In the genomic region with DNA sequence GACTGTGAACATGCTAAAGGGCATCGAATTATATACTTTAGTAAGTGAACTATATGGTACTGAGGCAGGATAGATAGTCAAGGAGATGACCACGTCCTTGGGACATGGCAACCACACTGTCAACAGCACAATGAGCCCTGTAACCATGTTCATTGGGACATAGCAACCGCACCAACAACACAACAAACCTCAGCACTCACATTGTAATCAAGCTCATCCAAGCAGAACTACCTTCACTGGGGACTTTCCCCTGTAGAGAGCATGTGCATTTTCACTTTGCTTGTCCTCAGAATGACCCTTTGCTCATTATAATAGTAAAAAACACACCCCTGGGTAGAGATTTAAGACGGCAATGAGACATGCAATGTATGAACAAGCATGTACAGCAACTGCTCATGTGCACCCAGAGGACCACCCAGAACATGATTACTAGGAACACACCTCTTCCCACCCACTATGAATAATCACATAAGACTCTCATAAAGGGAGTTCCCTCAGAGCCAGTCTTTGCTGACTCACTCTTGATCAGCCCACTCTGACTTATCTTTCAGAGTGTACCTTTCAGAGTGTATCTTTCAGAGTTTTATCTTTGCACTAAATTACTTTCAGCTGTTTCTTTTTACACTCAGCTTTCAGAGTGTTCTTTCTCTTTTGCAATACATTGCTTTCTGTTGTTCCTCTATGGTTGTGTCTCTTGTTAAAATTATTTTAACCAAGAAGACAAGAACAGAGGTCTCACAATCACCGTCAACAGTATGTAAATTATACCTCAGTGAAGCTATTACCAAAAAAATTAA, we compare ENCODE assay signal across 8 cellular contexts. TPM values are rescaled to one million over a fixed set of nuclear protein-coding genes. Genes with fewer than 3 reads are reported as not detected.
DNase-seq lines count a peak whose midpoint lies in the region; FAIRE-seq and TF ChIP-seq lines count a peak whose summit lies in the region.

No MANE protein-coding gene starts in this region.

- dilution Hi-C loops in endothelial cell of umbilical vein (cut with MboI; ENCODE audit: extremely low pct_ligation_motif_present, low sequenced_read_pairs) = no loop called here

- POLR2A ChIA-PET in endothelial cell of umbilical vein (lab: Charles Lee) = no interaction called here

- CTCF ChIA-PET in endothelial cell of umbilical vein (lab: Charles Lee) = interaction anchor here (0.6 to 1.2 kb wide), 3 partner anchors 11 to 34 kb away, joined by 3 to 4 read pairs (median 3); no protein-coding TSS in a partner anchor

- no peaks in the 10 kb centered on the region for H3K9me1 ChIP-seq in endothelial cell of umbilical vein (replicated peaks; ENCODE audit: control insufficient read depth, extremely low read depth, insufficient read depth, low read length)

- H3K27me3 ChIP-seq in endothelial cell of umbilical vein (ENCODE audit: control insufficient read depth in 2 of 2, insufficient read depth in 2 of 2, low read length in 2 of 2) (peaks cover 0 to 6% of the 10 kb centered on the region in 2 experiments), neural progenitor cell (no peaks in the 10 kb centered on the region)

- H3K79me2 ChIP-seq in endothelial cell of umbilical vein (ENCODE audit: control insufficient read depth, insufficient read depth, low read length) (no peaks in the 10 kb centered on the region), neural progenitor cell (ENCODE audit: low read depth) (no peaks in the 10 kb centered on the region)

- H3K9ac ChIP-seq in endothelial cell of umbilical vein (replicated peaks; ENCODE audit: extremely low read depth, insufficient read depth, low read length) (no peak overlapping the region), neural progenitor cell (no peak overlapping the region)

- no peaks in the 10 kb centered on the region for H4K20me1 ChIP-seq in endothelial cell of umbilical vein (replicated peaks; ENCODE audit: control insufficient read depth, extremely low read depth, insufficient read depth, low read length)
- no peaks in the 10 kb centered on the region for H4K20me1 ChIP-seq in neural progenitor cell (ENCODE audit: low read depth)

- H3K9me3 ChIP-seq in endothelial cell of umbilical vein (replicated peaks; ENCODE audit: control insufficient read depth, insufficient read depth, low read length) (no peaks in the 10 kb centered on the region), neural progenitor cell (ENCODE audit: low read depth) (no peaks in the 10 kb centered on the region)

- H3K4me3 ChIP-seq in HFF-Myc (replicated peaks; ENCODE audit: low read depth, low read length) (no peak overlapping the region), endothelial cell of umbilical vein (replicated peaks in 1 of 3; ENCODE audit: insufficient read depth in 1 of 3, low read depth in 1 of 3, low read length in 3 of 3) (no peak overlapping the region), neural progenitor cell (no peak overlapping the region)

- FAIRE-seq in GM12891 (lab: Jason Lieb, UNC) (peak; percentile 99), endothelial cell of umbilical vein (lab: Jason Lieb, UNC) (peak; percentile 63)

- DNase-seq in GM12891 (ENCODE audit: insufficient read length, low spot score) = no peak
- DNase-seq in HFF-Myc (ENCODE audit: extremely low read depth, low read depth) = peak; percentile 64
- DNase-seq in MV-4-11 (lab: John Stamatoyannopoulos, UW) = peak; percentile 24
- peak; percentile 41 for DNase-seq in activated CD4-positive, alpha-beta T cell treated with anti-CD3 and anti-CD28 coated beads for 1 hour
- peak; percentile 41 for DNase-seq in endothelial cell of umbilical vein (ENCODE audit: low read depth, low spot score)
- DNase-seq in neural progenitor cell (ENCODE audit: low spot score) = no peak
- no peak for DNase-seq in D341Med (ENCODE audit: low spot score)
- DNase-seq in NCI-H187 (lab: John Stamatoyannopoulos, UW) = no peak

- H3K4me2 ChIP-seq in endothelial cell of umbilical vein (ENCODE audit: insufficient read depth, low read length) (no peak overlapping the region), neural progenitor cell (no peak overlapping the region)

- no TSS peak for BruUV-seq in endothelial cell of umbilical vein (replicated peaks; lab: Mats Ljungman, UMichigan)

- TF ChIP-seq CTCF in HFF-Myc (IDR thresholded peaks at IDR 0.05; ENCODE audit: low read depth, low read length, missing control alignments) = no peak
- TF ChIP-seq CTCF in endothelial cell of umbilical vein (IDR thresholded peaks at IDR 0.05; ENCODE audit: extremely low read depth in 1 of 2, insufficient read depth in 1 of 2, low read depth in 1 of 2, low read length in 2 of 2) = no peak
- TF ChIP-seq CTCF in neural progenitor cell (IDR thresholded peaks at IDR 0.05) = no peak

- H3K27ac ChIP-seq in endothelial cell of umbilical vein (ENCODE audit: insufficient read depth, low read depth, low read length) (no peak overlapping the region), neural progenitor cell (no peak overlapping the region)

- H3K36me3 ChIP-seq in endothelial cell of umbilical vein (ENCODE audit: control insufficient read depth in 2 of 2, extremely low read depth in 1 of 2, insufficient read depth in 2 of 2, low read length in 2 of 2) = no peaks in the 10 kb centered on the region
- no peaks in the 10 kb centered on the region for H3K36me3 ChIP-seq in neural progenitor cell

- peak; percentile 48; the same call in 1 of the 2 replicates for TF ChIP-seq POLR2A in GM12891 (IDR thresholded peaks at IDR 0.05; ENCODE audit: low read depth, low read length)
- TF ChIP-seq POLR2A in endothelial cell of umbilical vein (IDR thresholded peaks at IDR 0.05; ENCODE audit: low read depth, low read length) = no peak

- H3K9me3 Mint-ChIP-seq in neural progenitor cell = no peaks in the 10 kb centered on the region

- H3K27me3 Mint-ChIP-seq in neural progenitor cell (ENCODE audit: insufficient read depth, low read depth) = peaks cover 3% of the 10 kb centered on the region

- H3K36me3 Mint-ChIP-seq in neural progenitor cell = no peaks in the 10 kb centered on the region

- no peak overlapping the region for H3K4me3 Mint-ChIP-seq in neural progenitor cell

- peak overlapping the region; percentile 55 for H3K27ac Mint-ChIP-seq in neural progenitor cell

- peaks cover 24% of the 10 kb centered on the region for H3K4me1 Mint-ChIP-seq in neural progenitor cell

- no peak overlapping the region for H2AFZ ChIP-seq in endothelial cell of umbilical vein (ENCODE audit: low read depth, low read length)
- H2AFZ ChIP-seq in neural progenitor cell (replicated peaks) = no peak overlapping the region

- H3K4me1 ChIP-seq in endothelial cell of umbilical vein (ENCODE audit: control insufficient read depth, extremely low read depth, insufficient read depth, low read length) (peaks cover 3% of the 10 kb centered on the region), neural progenitor cell (no peaks in the 10 kb centered on the region)

- intact Hi-C loops in endothelial cell of umbilical vein (cut with micrococcal nuclease) = no loop called here

- H3F3A ChIP-seq in neural progenitor cell (ENCODE audit: low read depth) = no peaks in the 10 kb centered on the region

TF ChIP-seq in GM12891, 5 proteins besides CTCF, POLR2A, EP300 and RAD21 (continues in another document):
- TF ChIP-seq SPI1 (IDR thresholded peaks at IDR 0.05; ENCODE audit: low read depth, low read length) = no peak
- no peak for TF ChIP-seq TAF1 (IDR thresholded peaks at IDR 0.05; ENCODE audit: low read depth, low read length)
- 0 out of 2 replicates have a peak, but pooled peaks have one; percentile 34 for TF ChIP-seq POLR2AphosphoS5 (IDR thresholded peaks at IDR 0.05; ENCODE audit: low read depth, low read length)

TF ChIP-seq in endothelial cell of umbilical vein, 7 proteins besides CTCF, POLR2A, EP300 and RAD21:
- TF ChIP-seq FOS (IDR thresholded peaks at IDR 0.05; ENCODE audit: borderline replicate concordance, insufficient read depth, low read length) = peak; percentile 58
- TF ChIP-seq GATA2 (IDR thresholded peaks at IDR 0.05; ENCODE audit: insufficient read depth, insufficient read length, low read depth, low read length) = no peak

RNA-seq across cellular contexts. Expression of gene PLAAT2, which starts 4.1 kb away (rescaled TPM):
- 9.7 TPM for polyA plus RNA-seq in GM12891 (2012; ENCODE audit: low read depth, missing spikeins)
- total RNA-seq in endothelial cell of umbilical vein = not detected in 2 replicates
- polyA plus RNA-seq in endothelial cell of umbilical vein = 0.40 TPM in 1 of 2 replicates, not detected in the other
- polyA plus RNA-seq in endothelial cell of umbilical vein (2011; cell fraction: cytosol; rRNA removed) = not detected in 2 replicates
- polyA plus RNA-seq in endothelial cell of umbilical vein (2011; cell fraction: nucleus; rRNA removed) = 0.50 TPM in 1 of 2 replicates, not detected in the other
- polyA plus RNA-seq in endothelial cell of umbilical vein (2012) = not detected in 2 replicates
- not detected in 2 replicates for polyA minus RNA-seq in endothelial cell of umbilical vein
- not detected for polyA minus RNA-seq in endothelial cell of umbilical vein (2011; cell fraction: cytosol; rRNA and poly(A)+ RNA removed)
- not detected in 2 replicates for polyA minus RNA-seq in endothelial cell of umbilical vein (2011; cell fraction: nucleus; rRNA and poly(A)+ RNA removed)
- not detected in 2 replicates for total RNA-seq in neural progenitor cell (ENCODE audit: low replicate concordance)

RNA-seq across cellular contexts. Expression of gene PLAAT4, which starts 30.6 kb away (rescaled TPM):
- polyA plus RNA-seq in GM12891 (2012; ENCODE audit: low read depth, missing spikeins) = 16.0 TPM
- total RNA-seq in endothelial cell of umbilical vein = 0.95 TPM in 1 of 2 replicates, not detected in the other
- polyA plus RNA-seq in endothelial cell of umbilical vein = 0.88 and 1.7 TPM in 2 replicates
- 1.0 and 1.4 TPM in 2 replicates for polyA plus RNA-seq in endothelial cell of umbilical vein (2011; cell fraction: cytosol; rRNA removed)
- 0.36 TPM in 1 of 2 replicates, not detected in the other for polyA plus RNA-seq in endothelial cell of umbilical vein (2011; cell fraction: nucleus; rRNA removed)
- 3.3 and 4.1 TPM in 2 replicates for polyA plus RNA-seq in endothelial cell of umbilical vein (2012)
- not detected in 2 replicates for polyA minus RNA-seq in endothelial cell of umbilical vein
- polyA minus RNA-seq in endothelial cell of umbilical vein (2011; cell fraction: cytosol; rRNA and poly(A)+ RNA removed) = not detected
- not detected in 2 replicates for polyA minus RNA-seq in endothelial cell of umbilical vein (2011; cell fraction: nucleus; rRNA and poly(A)+ RNA removed)
- not detected in 2 replicates for total RNA-seq in neural progenitor cell (ENCODE audit: low replicate concordance)

RNA-seq across cellular contexts. Expression of gene PLAAT3, which starts 47.0 kb away (rescaled TPM):
- polyA plus RNA-seq in GM12891 (2012; ENCODE audit: low read depth, missing spikeins) = 15.7 TPM
- total RNA-seq in endothelial cell of umbilical vein = 22.8 and 24.2 TPM in 2 replicates
- polyA plus RNA-seq in endothelial cell of umbilical vein = 37.0 and 40.2 TPM in 2 replicates
- 32.2 and 33.3 TPM in 2 replicates for polyA plus RNA-seq in endothelial cell of umbilical vein (2011; cell fraction: cytosol; rRNA removed)
- 11.1 and 12.6 TPM in 2 replicates for polyA plus RNA-seq in endothelial cell of umbilical vein (2011; cell fraction: nucleus; rRNA removed)
- 73.0 and 78.3 TPM in 2 replicates for polyA plus RNA-seq in endothelial cell of umbilical vein (2012)
- polyA minus RNA-seq in endothelial cell of umbilical vein = 31.3 and 37.0 TPM in 2 replicates
- polyA minus RNA-seq in endothelial cell of umbilical vein (2011; cell fraction: cytosol; rRNA and poly(A)+ RNA removed) = 32.8 TPM
- polyA minus RNA-seq in endothelial cell of umbilical vein (2011; cell fraction: nucleus; rRNA and poly(A)+ RNA removed) = 3.6 and 4.1 TPM in 2 replicates
- total RNA-seq in neural progenitor cell (ENCODE audit: low replicate concordance) = 4.6 and 8.0 TPM in 2 replicates

Comparison
In these comparisons a context has a peak if more than half of its experiments do, and no peak if none do; other contexts are left out.
1. DNase-seq: peak in HFF-Myc (single experiment), MV-4-11 (single experiment), activated CD4-positive, alpha-beta T cell treated with anti-CD3 and anti-CD28 coated beads for 1 hour (single experiment) and endothelial cell of umbilical vein (single experiment); none in GM12891 (single experiment), neural progenitor cell (single experiment), D341Med (single experiment) and NCI-H187 (0 of 2).